Comparison of ENCODE assay signal across 2 cellular contexts in genomic region chr3:156132313-156132712, GRCh38.
TF ChIP-seq lines count a peak whose summit lies in the region.

No MANE protein-coding gene starts in this region.

TF ChIP-seq in GM23338, 12 proteins besides CTCF, POLR2A, EP300 and RAD21:
- TF ChIP-seq ETS1 (IDR thresholded peaks at IDR 0.05) (no peak), NANOG (IDR thresholded peaks at IDR 0.05; ENCODE audit: borderline replicate concordance) (no peak), STAT1 (IDR thresholded peaks at IDR 0.05; ENCODE audit: unreplicated experiment) (no peak), EZH2phosphoT487 (IDR thresholded peaks at IDR 0.05; ENCODE audit: unreplicated experiment) (no peak), ZNF114 (CRISPR knock-in tag; IDR thresholded peaks at IDR 0.05) (no peak), EZH2 (IDR thresholded peaks at IDR 0.05; ENCODE audit: low read depth, unreplicated experiment) (no peak), ZNF331 (CRISPR knock-in tag; IDR thresholded peaks at IDR 0.05; ENCODE audit: low read depth) (no peak), ZNF462 (CRISPR knock-in tag; IDR thresholded peaks at IDR 0.05) (no peak), CREB1 (CRISPR knock-in tag; IDR thresholded peaks at IDR 0.05; ENCODE audit: low read depth) (no peak), JUNB (IDR thresholded peaks at IDR 0.05; ENCODE audit: unreplicated experiment) (no peak), POLR2AphosphoS5 (IDR thresholded peaks at IDR 0.05; ENCODE audit: low read depth) (no peak)
- TF ChIP-seq, protein P1, sequence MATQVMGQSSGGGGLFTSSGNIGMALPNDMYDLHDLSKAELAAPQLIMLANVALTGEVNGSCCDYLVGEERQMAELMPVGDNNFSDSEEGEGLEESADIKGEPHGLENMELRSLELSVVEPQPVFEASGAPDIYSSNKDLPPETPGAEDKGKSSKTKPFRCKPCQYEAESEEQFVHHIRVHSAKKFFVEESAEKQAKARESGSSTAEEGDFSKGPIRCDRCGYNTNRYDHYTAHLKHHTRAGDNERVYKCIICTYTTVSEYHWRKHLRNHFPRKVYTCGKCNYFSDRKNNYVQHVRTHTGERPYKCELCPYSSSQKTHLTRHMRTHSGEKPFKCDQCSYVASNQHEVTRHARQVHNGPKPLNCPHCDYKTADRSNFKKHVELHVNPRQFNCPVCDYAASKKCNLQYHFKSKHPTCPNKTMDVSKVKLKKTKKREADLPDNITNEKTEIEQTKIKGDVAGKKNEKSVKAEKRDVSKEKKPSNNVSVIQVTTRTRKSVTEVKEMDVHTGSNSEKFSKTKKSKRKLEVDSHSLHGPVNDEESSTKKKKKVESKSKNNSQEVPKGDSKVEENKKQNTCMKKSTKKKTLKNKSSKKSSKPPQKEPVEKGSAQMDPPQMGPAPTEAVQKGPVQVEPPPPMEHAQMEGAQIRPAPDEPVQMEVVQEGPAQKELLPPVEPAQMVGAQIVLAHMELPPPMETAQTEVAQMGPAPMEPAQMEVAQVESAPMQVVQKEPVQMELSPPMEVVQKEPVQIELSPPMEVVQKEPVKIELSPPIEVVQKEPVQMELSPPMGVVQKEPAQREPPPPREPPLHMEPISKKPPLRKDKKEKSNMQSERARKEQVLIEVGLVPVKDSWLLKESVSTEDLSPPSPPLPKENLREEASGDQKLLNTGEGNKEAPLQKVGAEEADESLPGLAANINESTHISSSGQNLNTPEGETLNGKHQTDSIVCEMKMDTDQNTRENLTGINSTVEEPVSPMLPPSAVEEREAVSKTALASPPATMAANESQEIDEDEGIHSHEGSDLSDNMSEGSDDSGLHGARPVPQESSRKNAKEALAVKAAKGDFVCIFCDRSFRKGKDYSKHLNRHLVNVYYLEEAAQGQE (IDR thresholded peaks at IDR 0.05; ENCODE audit: unreplicated experiment), result no peak

TF ChIP-seq in H1, 55 proteins besides CTCF, POLR2A, EP300 and RAD21:
- TF ChIP-seq MAFK (IDR thresholded peaks at IDR 0.05; ENCODE audit: low read depth, low read length), result no peak
- TF ChIP-seq POU5F1 (IDR thresholded peaks at IDR 0.05; ENCODE audit: low read depth, low read length), result no peak
- no peak for TF ChIP-seq RBBP5 (IDR thresholded peaks at IDR 0.05; ENCODE audit: borderline replicate concordance, low read depth, low read length)
- no peak for TF ChIP-seq GTF2F1 (IDR thresholded peaks at IDR 0.05; ENCODE audit: borderline replicate concordance, low read depth, low read length)
- TF ChIP-seq PHF8 (conservative IDR thresholded peaks at IDR 0.05; ENCODE audit: low read depth, low read length), result no peak
- no peak for TF ChIP-seq SIRT6 (IDR thresholded peaks at IDR 0.05; ENCODE audit: low read length)
- no peak for TF ChIP-seq SP4 (IDR thresholded peaks at IDR 0.05; ENCODE audit: low read length)
- TF ChIP-seq ATF2 (IDR thresholded peaks at IDR 0.05; ENCODE audit: low read length), result no peak
- TF ChIP-seq SRF (IDR thresholded peaks at IDR 0.05; ENCODE audit: low read depth, low read length), result no peak
